Comparison of ENCODE assay signal across 15 cellular contexts in genomic region chr17:41148971-41149651, GRCh38. TPM values are rescaled to one million over a fixed set of nuclear protein-coding genes. Genes with fewer than 3 reads are reported as not detected.
"Had no signal": no experiment of that assay in that cellular context is flagged by ENCODE, and none has a peak within 500 bp of the region (broad histone marks: within the 10 kb centered on the region; RNA-seq: fewer than 3 reads in every experiment).

No MANE protein-coding gene starts in this region.

RNA-seq across cellular contexts. Expression of gene KRTAP4-5, which starts 0.5 kb away (rescaled TPM):
- total RNA-seq: activated CD4-positive, alpha-beta memory T cell treated with anti-CD3 and anti-CD28 coated beads, Interleukin-2, amount 10 ng/mL, durations not matched to agents 7 days and 5 days; activated CD4-positive, alpha-beta T cell treated with anti-CD3 and anti-CD28 coated beads, Interleukin-2, amount 10 ng/mL, durations not matched to agents 7 days and 5 days; activated naive CD4-positive, alpha-beta T cell treated with anti-CD3 and anti-CD28 coated beads, Interleukin-2, amount 50 U/mL, for 72 hours; activated naive CD8-positive, alpha-beta T cell treated with anti-CD3 and anti-CD28 coated beads, Interleukin-2, amount 10 ng/mL, durations not matched to agents 7 days and 5 days; activated T-cell treated with anti-CD3 and anti-CD28 coated beads, Interleukin-2, amount 50 U/mL, for 72 hours; ascending aorta; breast epithelium; cardiac septum; chondrocyte; dermis blood vessel endothelial cell; esophagus muscularis mucosa; foreskin keratinocyte; gastrocnemius medialis; heart right ventricle; T-cell had no signal
- polyA plus RNA-seq: foreskin keratinocyte, heart right ventricle had no signal

RNA-seq across cellular contexts. Expression of gene KRTAP4-6, which starts 8.8 kb away (rescaled TPM):
- total RNA-seq: activated CD4-positive, alpha-beta memory T cell treated with anti-CD3 and anti-CD28 coated beads, Interleukin-2, amount 10 ng/mL, durations not matched to agents 7 days and 5 days; activated CD4-positive, alpha-beta T cell treated with anti-CD3 and anti-CD28 coated beads, Interleukin-2, amount 10 ng/mL, durations not matched to agents 7 days and 5 days; activated naive CD4-positive, alpha-beta T cell treated with anti-CD3 and anti-CD28 coated beads, Interleukin-2, amount 50 U/mL, for 72 hours; activated naive CD8-positive, alpha-beta T cell treated with anti-CD3 and anti-CD28 coated beads, Interleukin-2, amount 10 ng/mL, durations not matched to agents 7 days and 5 days; activated T-cell treated with anti-CD3 and anti-CD28 coated beads, Interleukin-2, amount 50 U/mL, for 72 hours; ascending aorta; breast epithelium; cardiac septum; chondrocyte; dermis blood vessel endothelial cell; esophagus muscularis mucosa; foreskin keratinocyte; gastrocnemius medialis; heart right ventricle; T-cell had no signal
- polyA plus RNA-seq: foreskin keratinocyte, heart right ventricle had no signal

RNA-seq across cellular contexts. Expression of gene KRTAP4-4, which starts 11.4 kb away (rescaled TPM):
- total RNA-seq: activated CD4-positive, alpha-beta memory T cell treated with anti-CD3 and anti-CD28 coated beads, Interleukin-2, amount 10 ng/mL, durations not matched to agents 7 days and 5 days; activated CD4-positive, alpha-beta T cell treated with anti-CD3 and anti-CD28 coated beads, Interleukin-2, amount 10 ng/mL, durations not matched to agents 7 days and 5 days; activated naive CD4-positive, alpha-beta T cell treated with anti-CD3 and anti-CD28 coated beads, Interleukin-2, amount 50 U/mL, for 72 hours; activated naive CD8-positive, alpha-beta T cell treated with anti-CD3 and anti-CD28 coated beads, Interleukin-2, amount 10 ng/mL, durations not matched to agents 7 days and 5 days; activated T-cell treated with anti-CD3 and anti-CD28 coated beads, Interleukin-2, amount 50 U/mL, for 72 hours; ascending aorta; breast epithelium; cardiac septum; chondrocyte; dermis blood vessel endothelial cell; esophagus muscularis mucosa; foreskin keratinocyte; gastrocnemius medialis; heart right ventricle; T-cell had no signal
- polyA plus RNA-seq: foreskin keratinocyte, heart right ventricle had no signal

RNA-seq across cellular contexts. Expression of gene KRTAP4-3, which starts 18.9 kb away (rescaled TPM):
- total RNA-seq: activated CD4-positive, alpha-beta memory T cell treated with anti-CD3 and anti-CD28 coated beads, Interleukin-2, amount 10 ng/mL, durations not matched to agents 7 days and 5 days; activated CD4-positive, alpha-beta T cell treated with anti-CD3 and anti-CD28 coated beads, Interleukin-2, amount 10 ng/mL, durations not matched to agents 7 days and 5 days; activated naive CD4-positive, alpha-beta T cell treated with anti-CD3 and anti-CD28 coated beads, Interleukin-2, amount 50 U/mL, for 72 hours; activated naive CD8-positive, alpha-beta T cell treated with anti-CD3 and anti-CD28 coated beads, Interleukin-2, amount 10 ng/mL, durations not matched to agents 7 days and 5 days; activated T-cell treated with anti-CD3 and anti-CD28 coated beads, Interleukin-2, amount 50 U/mL, for 72 hours; ascending aorta; breast epithelium; cardiac septum; chondrocyte; dermis blood vessel endothelial cell; esophagus muscularis mucosa; foreskin keratinocyte; gastrocnemius medialis; heart right ventricle; T-cell had no signal
- polyA plus RNA-seq: foreskin keratinocyte, heart right ventricle had no signal

RNA-seq across cellular contexts. Expression of gene KRTAP4-12, which starts 25.1 kb away (rescaled TPM):
- total RNA-seq: activated CD4-positive, alpha-beta memory T cell treated with anti-CD3 and anti-CD28 coated beads, Interleukin-2, amount 10 ng/mL, durations not matched to agents 7 days and 5 days; activated CD4-positive, alpha-beta T cell treated with anti-CD3 and anti-CD28 coated beads, Interleukin-2, amount 10 ng/mL, durations not matched to agents 7 days and 5 days; activated naive CD4-positive, alpha-beta T cell treated with anti-CD3 and anti-CD28 coated beads, Interleukin-2, amount 50 U/mL, for 72 hours; activated naive CD8-positive, alpha-beta T cell treated with anti-CD3 and anti-CD28 coated beads, Interleukin-2, amount 10 ng/mL, durations not matched to agents 7 days and 5 days; activated T-cell treated with anti-CD3 and anti-CD28 coated beads, Interleukin-2, amount 50 U/mL, for 72 hours; ascending aorta; breast epithelium; cardiac septum; chondrocyte; dermis blood vessel endothelial cell; esophagus muscularis mucosa; foreskin keratinocyte; gastrocnemius medialis; heart right ventricle; T-cell had no signal
- polyA plus RNA-seq: foreskin keratinocyte, heart right ventricle had no signal
